In genomic region chrX:17024896-17025295, GRCh38 we compare ENCODE assay signal across 15 cellular contexts.
A peak's percentile ranks its signal among the peaks of the same experiment; 100 is the strongest.
DNase-seq lines count a peak whose midpoint lies in the region; ATAC-seq and TF ChIP-seq lines count a peak whose summit lies in the region.
"Had no signal": no experiment of that assay in that cellular context is flagged by ENCODE, and none has a peak within 500 bp of the region (broad histone marks: within the 10 kb centered on the region; RNA-seq: fewer than 3 reads in every experiment).

No MANE protein-coding gene starts in this region.

- H3K9me3 ChIP-seq in cardiac muscle cell (ENCODE audit: low read depth): no peaks in the 10 kb centered on the region
- H3K9me3 ChIP-seq: A549, thoracic aorta had no signal

- ATAC-seq in Right ventricle myocardium inferior: no peak
- ATAC-seq in GM18520 (IDR thresholded peaks at IDR 0.05; ENCODE audit: unreplicated experiment): no peak
- no peak for ATAC-seq in GM19351 (IDR thresholded peaks at IDR 0.05; ENCODE audit: unreplicated experiment)
- ATAC-seq: A549; natural killer cell treated with Interleukin-12 subunit alpha and Interleukin-12 subunit beta and Interleukin-15 and Interleukin-18, amount 100 ng/mL, for 72 hours had no signal

- DNase-seq in cardiac muscle cell (ENCODE audit: low read depth in 1 of 2, low spot score in 1 of 2) (peak; percentile 23 to 27), Right ventricle myocardium inferior (ENCODE audit: missing footprints) (no peak), SW480 (ENCODE audit: low spot score) (peak; percentile 8), kidney epithelial cell (ENCODE audit: low read depth) (peak; percentile 39), NCI-H2081 treated with DMSO at 0.1 percent for 48 hours (lab: John Stamatoyannopoulos, UW) (no peak)
- no peak for DNase-seq in activated T-cell treated with anti-CD3 and anti-CD28 coated beads, Interleukin-2, amount 50 U/mL, for 48 hours
- DNase-seq: DMS153, foreskin fibroblast, SIG-M5 had no signal

- H3K4me3 ChIP-seq in cardiac muscle cell (no peak overlapping the region), kidney epithelial cell (ENCODE audit: low read depth, low read length) (no peak overlapping the region)
- H3K4me3 ChIP-seq: A549, smooth muscle cell, thoracic aorta had no signal

- TF ChIP-seq CTCF in cardiac muscle cell (IDR thresholded peaks at IDR 0.05; ENCODE audit: low read depth, low read length): no peak
- TF ChIP-seq CTCF in kidney epithelial cell (IDR thresholded peaks at IDR 0.05; ENCODE audit: insufficient read depth, low read length, poor library complexity, severe bottlenecking): no peak

- peaks cover 7% of the 10 kb centered on the region for H3K4me1 ChIP-seq in cardiac muscle cell (ENCODE audit: low read depth)
- H3K4me1 ChIP-seq: A549 had no signal

- no peak overlapping the region for H3K27ac ChIP-seq in cardiac muscle cell
- H3K27ac ChIP-seq: A549, thoracic aorta had no signal

- H3K36me3 ChIP-seq in cardiac muscle cell: no peaks in the 10 kb centered on the region
- no peaks in the 10 kb centered on the region for H3K36me3 ChIP-seq in kidney epithelial cell (ENCODE audit: control insufficient read depth, insufficient read depth, low read length)
- H3K36me3 ChIP-seq: thoracic aorta had no signal

- H3K27me3 ChIP-seq in cardiac muscle cell (no peaks in the 10 kb centered on the region), kidney epithelial cell (ENCODE audit: control insufficient read depth, insufficient read depth, low read length) (no peaks in the 10 kb centered on the region)

- intact Hi-C loops in Right ventricle myocardium inferior (cut with DNase I): no loop called here

Comparison
In these comparisons a context has a peak if more than half of its experiments do, and no peak if none do; other contexts are left out.
1. DNase-seq: peak in cardiac muscle cell (2 of 2), SW480 (single experiment) and kidney epithelial cell (single experiment); none in Right ventricle myocardium inferior (single experiment), NCI-H2081 treated with DMSO at 0.1 percent for 48 hours (single experiment) and activated T-cell treated with anti-CD3 and anti-CD28 coated beads, Interleukin-2, amount 50 U/mL, for 48 hours (0 of 2).